Comparison of ENCODE assay signal across 1 cellular context in the genomic region with DNA sequence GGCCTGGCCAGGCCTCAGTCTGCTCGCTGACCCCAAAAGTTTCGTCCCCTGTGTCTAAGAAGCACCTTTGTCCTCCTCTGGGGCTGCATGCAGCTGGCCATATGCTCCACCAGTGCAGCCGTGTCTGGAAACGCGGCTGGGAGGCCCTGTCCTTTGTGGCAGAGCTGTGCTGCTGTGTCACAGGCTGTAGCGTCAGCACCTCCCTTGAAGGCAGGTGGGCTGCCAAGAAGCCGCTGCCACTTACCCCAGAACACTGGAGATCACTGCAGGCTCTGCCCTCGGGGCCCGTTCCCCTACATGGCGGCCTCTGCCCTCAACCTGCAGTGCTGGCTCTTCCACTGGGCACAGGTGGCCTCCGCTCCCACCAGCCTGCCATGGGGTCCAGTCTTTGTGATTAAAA.
TF ChIP-seq lines count a peak whose summit lies in the region.

No MANE protein-coding gene starts in this region.

TF ChIP-seq in K562, 482 proteins besides CTCF, POLR2A, EP300 and RAD21:
- TF ChIP-seq POLR2G (IDR thresholded peaks at IDR 0.05; ENCODE audit: low read depth, low read length) (peak; percentile 35; the same call in 1 of the 2 replicates), CHD2 (IDR thresholded peaks at IDR 0.05; ENCODE audit: low read depth, low read length) (no peak)
